14 cellular contexts compared by ENCODE assay signal in the genomic region with DNA sequence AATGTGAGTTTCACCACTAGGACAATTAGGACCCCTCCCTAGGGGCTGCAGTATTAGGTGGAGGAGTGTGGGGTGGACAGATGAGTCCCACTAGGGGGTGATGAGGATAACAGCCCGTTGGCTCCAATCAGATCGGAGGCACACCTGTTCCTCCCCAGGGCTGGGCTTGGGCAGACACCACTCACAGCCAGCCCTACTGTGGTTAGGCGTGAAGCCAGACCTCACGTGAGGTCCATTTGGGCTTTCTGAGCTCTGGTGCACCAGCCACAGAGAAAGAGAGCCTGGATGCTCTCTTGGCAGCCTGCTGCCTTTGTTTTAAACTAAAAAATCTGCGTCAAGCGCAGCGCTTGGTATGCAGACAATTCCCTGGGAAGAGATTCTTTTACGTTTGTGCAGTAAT.
DNase-seq lines count a peak whose midpoint lies in the region; ATAC-seq and TF ChIP-seq lines count a peak whose summit lies in the region.
"Had no signal": no experiment of that assay in that cellular context is flagged by ENCODE, and none has a peak within 500 bp of the region (broad histone marks: within the 10 kb centered on the region; RNA-seq: fewer than 3 reads in every experiment).

No MANE protein-coding gene starts in this region.

- H3K27ac Mint-ChIP-seq in nephron progenitor cell, result peak overlapping the region; percentile 94
- H3K27ac Mint-ChIP-seq: CD14-positive monocyte; CD8-positive, alpha-beta T cell; GM23338 had no signal

- peaks cover 35% of the 10 kb centered on the region for H3K9me3 Mint-ChIP-seq in nephron progenitor cell

- H3K27me3 Mint-ChIP-seq in nephron progenitor cell (ENCODE audit: low read depth, poor library complexity), result peaks cover 14% of the 10 kb centered on the region

- H3K36me3 Mint-ChIP-seq in nephron progenitor cell (ENCODE audit: low read depth), result peaks cover 9% of the 10 kb centered on the region
- H3K36me3 Mint-ChIP-seq: CD14-positive monocyte; CD8-positive, alpha-beta T cell had no signal

- H3K4me3 Mint-ChIP-seq in nephron progenitor cell, result no peak overlapping the region
- H3K4me3 Mint-ChIP-seq: CD14-positive monocyte; CD8-positive, alpha-beta T cell; GM23338 had no signal

- TF ChIP-seq CTCF in nephron progenitor cell (IDR thresholded peaks at IDR 0.05), result no peak

- H3K4me1 Mint-ChIP-seq in nephron progenitor cell, result peaks cover 10% of the 10 kb centered on the region
- H3K4me1 Mint-ChIP-seq: CD14-positive monocyte had no signal

- DNase-seq in DMS 273 (lab: John Stamatoyannopoulos, UW; ENCODE audit: unreplicated experiment) (peak; percentile 38), DMS 273 treated with DMSO at 0.1 percent for 48 hours (lab: John Stamatoyannopoulos, UW) (no peak), ecto neural progenitor cell (ENCODE audit: low spot score) (peak; percentile 44), nephron progenitor cell (no peak), DMS114 treated with DMSO at 0.1 percent for 48 hours (lab: John Stamatoyannopoulos, UW; ENCODE audit: unreplicated experiment) (no peak)
- no peak for DNase-seq in activated CD8-positive, alpha-beta memory T cell treated with anti-CD3 and anti-CD28 coated beads, Interleukin-2, amount 50 U/mL, for 4 hours
- DNase-seq: CD8-positive, alpha-beta T cell; COR-L47 had no signal

- no peak for ATAC-seq in GM18517 (IDR thresholded peaks at IDR 0.05; ENCODE audit: unreplicated experiment)
- ATAC-seq in GM19023 (IDR thresholded peaks at IDR 0.05; ENCODE audit: unreplicated experiment), result no peak
- ATAC-seq: CD8-positive, alpha-beta T cell; GM12878; GM23338; HepG2 had no signal

Comparison
In these comparisons a context has a peak if more than half of its experiments do, and no peak if none do; other contexts are left out.
1. DNase-seq: peak in DMS 273 (single experiment) and ecto neural progenitor cell (single experiment); none in DMS 273 treated with DMSO at 0.1 percent for 48 hours (single experiment), nephron progenitor cell (single experiment), activated CD8-positive, alpha-beta memory T cell treated with anti-CD3 and anti-CD28 coated beads, Interleukin-2, amount 50 U/mL, for 4 hours (single experiment) and DMS114 treated with DMSO at 0.1 percent for 48 hours (single experiment).